ENCODE assay signal across 15 cellular contexts in the genomic region with DNA sequence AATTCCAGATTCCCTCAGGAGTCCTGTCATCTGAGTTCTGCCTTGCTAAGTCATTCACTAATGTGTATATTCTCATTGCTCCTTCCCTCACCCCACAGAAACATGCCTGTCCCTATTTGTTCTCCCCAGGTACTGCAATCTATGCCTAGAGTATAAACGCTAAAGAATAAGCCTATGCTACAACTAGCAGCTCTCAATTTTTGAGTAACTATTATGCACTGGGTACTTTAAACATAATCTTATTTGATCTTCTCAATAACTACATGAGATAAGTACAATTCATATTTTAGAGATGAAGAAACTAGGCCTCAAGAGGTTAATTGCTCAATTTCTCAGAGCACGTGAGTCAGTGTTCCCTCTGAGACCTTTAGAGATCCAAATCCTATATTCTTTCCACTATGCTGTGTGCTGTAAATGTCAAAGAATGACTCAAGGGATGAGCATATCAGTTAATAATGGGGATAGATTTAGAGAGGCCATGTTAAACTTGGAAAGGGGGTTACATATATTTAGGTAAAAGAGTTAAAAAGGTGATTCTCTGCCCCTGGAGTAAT.
"Had no signal": no experiment of that assay in that cellular context is flagged by ENCODE, and none has a peak within 500 bp of the region (broad histone marks: within the 10 kb centered on the region; RNA-seq: fewer than 3 reads in every experiment).

No MANE protein-coding gene starts in this region.

- H3K9me3 ChIP-seq: adrenal gland had no signal

- H3K27ac Mint-ChIP-seq: activated naive CD4-positive, alpha-beta T cell treated with anti-CD3 and anti-CD28 coated beads, Interleukin-2, amount 50 U/mL, for 72 hours; effector memory CD8-positive, alpha-beta T cell; mesothelial cell of epicardium; natural killer cell treated with Interleukin-12 subunit alpha and Interleukin-12 subunit beta and Interleukin-15 and Interleukin-18, amount 100 ng/mL, for 72 hours; stimulated activated naive B cell treated with anti-CD40 and anti-IgM and Interleukin-4, amounts not matched to agents 10 μg/mL and 1 μg/mL and 100 μg/mL, for 72 hours had no signal

- H3K27me3 ChIP-seq: adrenal gland, gastroesophageal sphincter, heart left ventricle, spleen had no signal

- FAIRE-seq: urothelium cell line had no signal

- H3K4me3 Mint-ChIP-seq: effector memory CD8-positive, alpha-beta T cell; mesothelial cell of epicardium; natural killer cell treated with Interleukin-12 subunit alpha and Interleukin-12 subunit beta and Interleukin-15 and Interleukin-18, amount 100 ng/mL, for 72 hours; stimulated activated naive B cell treated with anti-CD40 and anti-IgM and Interleukin-4, amounts not matched to agents 10 μg/mL and 1 μg/mL and 100 μg/mL, for 72 hours had no signal

- H3K4me1 Mint-ChIP-seq: mesothelial cell of epicardium; stimulated activated naive B cell treated with anti-CD40 and anti-IgM and Interleukin-4, amounts not matched to agents 10 μg/mL and 1 μg/mL and 100 μg/mL, for 72 hours had no signal

- H2AFZ ChIP-seq: parathyroid adenoma had no signal

- H3K27me3 Mint-ChIP-seq: effector memory CD8-positive, alpha-beta T cell; natural killer cell treated with Interleukin-12 subunit alpha and Interleukin-12 subunit beta and Interleukin-15 and Interleukin-18, amount 100 ng/mL, for 72 hours; stimulated activated naive B cell treated with anti-CD40 and anti-IgM and Interleukin-4, amounts not matched to agents 10 μg/mL and 1 μg/mL and 100 μg/mL, for 72 hours had no signal

- H3K36me3 Mint-ChIP-seq: activated naive CD4-positive, alpha-beta T cell treated with anti-CD3 and anti-CD28 coated beads, Interleukin-2, amount 50 U/mL, for 72 hours; mesothelial cell of epicardium; stimulated activated naive B cell treated with anti-CD40 and anti-IgM and Interleukin-4, amounts not matched to agents 10 μg/mL and 1 μg/mL and 100 μg/mL, for 72 hours had no signal

- H3K9ac ChIP-seq: parathyroid adenoma had no signal

- H3K36me3 ChIP-seq: adrenal gland, gastroesophageal sphincter, heart left ventricle, spleen had no signal

- H3K79me2 ChIP-seq: parathyroid adenoma had no signal

- DNase-seq: activated CD4-positive, alpha-beta T cell treated with anti-CD3 and anti-CD28 coated beads, Interleukin-2, amount 50 U/mL, for 4 hours; activated gamma-delta T cell; adrenal gland; effector memory CD8-positive, alpha-beta T cell; heart left ventricle; spleen; stimulated activated CD4-positive, alpha-beta T cell treated with anti-CD3 and anti-CD28 coated beads, Interleukin-4, amount 100 ng/mL, for 4 hours; stimulated activated naive B cell treated with anti-CD40 and anti-IgM and Interleukin-4, amounts not matched to agents 10 μg/mL and 1 μg/mL and 100 μg/mL, for 72 hours; T-helper 2 cell had no signal

- H3K4me1 ChIP-seq: adrenal gland, gastroesophageal sphincter, heart left ventricle, parathyroid adenoma, spleen had no signal

- H3K4me3 ChIP-seq: adrenal gland, gastroesophageal sphincter, heart left ventricle, spleen had no signal

- H3K27ac ChIP-seq: adrenal gland, gastroesophageal sphincter, heart left ventricle, parathyroid adenoma, spleen had no signal
